In genomic region chr11:84146826-84147225, GRCh38 we compare ENCODE assay signal across 1 cellular context.
TF ChIP-seq lines count a peak whose summit lies in the region.

No MANE protein-coding gene starts in this region.

TF ChIP-seq in SK-N-SH, 30 proteins besides CTCF, POLR2A, EP300 and RAD21 (continued from another document):
- TF ChIP-seq, protein P1, sequence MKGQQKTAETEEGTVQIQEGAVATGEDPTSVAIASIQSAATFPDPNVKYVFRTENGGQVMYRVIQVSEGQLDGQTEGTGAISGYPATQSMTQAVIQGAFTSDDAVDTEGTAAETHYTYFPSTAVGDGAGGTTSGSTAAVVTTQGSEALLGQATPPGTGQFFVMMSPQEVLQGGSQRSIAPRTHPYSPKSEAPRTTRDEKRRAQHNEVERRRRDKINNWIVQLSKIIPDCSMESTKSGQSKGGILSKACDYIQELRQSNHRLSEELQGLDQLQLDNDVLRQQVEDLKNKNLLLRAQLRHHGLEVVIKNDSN (IDR thresholded peaks at IDR 0.05; ENCODE audit: borderline replicate concordance, low read depth) = no peak
